In the genomic region with DNA sequence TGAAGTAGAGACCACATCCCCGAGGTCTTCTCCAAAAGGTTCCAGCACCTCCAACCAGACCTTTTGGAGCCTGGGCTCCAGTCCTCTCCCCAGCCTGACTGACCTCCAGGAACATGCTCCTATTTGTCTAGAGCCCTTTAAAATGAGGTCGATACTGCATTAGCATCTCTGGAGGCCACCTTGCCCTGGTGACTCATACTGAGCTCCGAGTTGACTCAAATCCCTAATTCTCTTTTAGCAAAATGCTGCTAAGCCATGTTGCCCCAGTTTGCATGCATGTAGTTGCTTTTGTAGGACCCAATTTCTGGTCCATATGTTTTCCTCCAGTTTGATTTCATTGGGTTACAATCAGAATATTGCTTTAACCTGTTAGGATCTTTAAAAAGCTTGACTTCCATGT, we compare ENCODE assay signal across 12 cellular contexts. TPM values are rescaled to one million over a fixed set of nuclear protein-coding genes. Genes with fewer than 3 reads are reported as not detected.
A peak's percentile ranks its signal among the peaks of the same experiment; 100 is the strongest.
DNase-seq lines count a peak whose midpoint lies in the region; ATAC-seq lines count a peak whose summit lies in the region.
"Had no signal": no experiment of that assay in that cellular context is flagged by ENCODE, and none has a peak within 500 bp of the region (broad histone marks: within the 10 kb centered on the region; RNA-seq: fewer than 3 reads in every experiment).

No MANE protein-coding gene starts in this region.

- ATAC-seq in activated naive CD4-positive, alpha-beta T cell treated with anti-CD3 and anti-CD28 coated beads, Interleukin-2, amount 50 U/mL, for 72 hours: peak; percentile 79 to 87
- ATAC-seq in GM21576 (IDR thresholded peaks at IDR 0.05; ENCODE audit: unreplicated experiment): peak; percentile 96
- ATAC-seq in HG03432 (IDR thresholded peaks at IDR 0.05; ENCODE audit: unreplicated experiment): peak; percentile 99
- ATAC-seq: body of pancreas had no signal

- peak in 1 of 2 donors; percentile 13 for DNase-seq in activated naive CD4-positive, alpha-beta T cell treated with anti-CD3 and anti-CD28 coated beads, Interleukin-2, amount 50 U/mL, for 72 hours (ENCODE audit: low spot score in 2 of 2)
- DNase-seq in activated naive CD4-positive, alpha-beta T cell (lab: John Stamatoyannopoulos, UW): no peak
- peak; percentile 24 for DNase-seq in stimulated activated CD8-positive, alpha-beta memory T cell treated with anti-CD3 and anti-CD28 coated beads, Interleukin-4, amount 100 ng/mL, for 48 hours
- no peak for DNase-seq in NCI-H82 (lab: John Stamatoyannopoulos, UW)
- DNase-seq in T-helper 9 cell: no peak
- DNase-seq in NCI-H510A treated with DMSO at 0.1 percent for 48 hours (lab: John Stamatoyannopoulos, UW): no peak
- DNase-seq: AML-193, body of pancreas, KBM-7 had no signal

- H3K36me3 Mint-ChIP-seq in activated naive CD4-positive, alpha-beta T cell treated with anti-CD3 and anti-CD28 coated beads, Interleukin-2, amount 50 U/mL, for 72 hours: peaks cover 0 to 4% of the 10 kb centered on the region in 2 donors

- peak overlapping the region in 1 of 2 donors; percentile 78 for H3K27ac Mint-ChIP-seq in activated naive CD4-positive, alpha-beta T cell treated with anti-CD3 and anti-CD28 coated beads, Interleukin-2, amount 50 U/mL, for 72 hours

- H3K9me3 Mint-ChIP-seq in activated naive CD4-positive, alpha-beta T cell treated with anti-CD3 and anti-CD28 coated beads, Interleukin-2, amount 50 U/mL, for 72 hours: no peaks in the 10 kb centered on the region

RNA-seq across cellular contexts. Expression of a gene that starts 43.5 kb away (rescaled TPM):
- total RNA-seq in activated naive CD4-positive, alpha-beta T cell treated with anti-CD3 and anti-CD28 coated beads, Interleukin-2, amount 50 U/mL, for 72 hours: under 1 TPM in 1 of 2 donors, not detected in 1; 0.43 TPM
- total RNA-seq: body of pancreas, fibroblast of villous mesenchyme had no signal
